ENCODE assay signal across 1 cellular context in genomic region chr9:3751125-3751758, GRCh38.
TF ChIP-seq lines count a peak whose summit lies in the region.

No MANE protein-coding gene starts in this region.

TF ChIP-seq in H1, 55 proteins besides CTCF, POLR2A, EP300 and RAD21:
- TF ChIP-seq SP2 (IDR thresholded peaks at IDR 0.05; ENCODE audit: low read length) (no peak), CHD1 (IDR thresholded peaks at IDR 0.05; ENCODE audit: low read depth, low read length) (no peak), SP4 (IDR thresholded peaks at IDR 0.05; ENCODE audit: low read length) (no peak), NANOG (IDR thresholded peaks at IDR 0.05; ENCODE audit: insufficient read depth, low read depth, low read length, poor library complexity, severe bottlenecking) (no peak), SIX5 (IDR thresholded peaks at IDR 0.05; ENCODE audit: low read depth, low read length) (no peak)
